28 cellular contexts compared by ENCODE assay signal in genomic region chr3:155228636-155229035, GRCh38.
"Had no signal": no experiment of that assay in that cellular context is flagged by ENCODE, and none has a peak within 500 bp of the region (broad histone marks: within the 10 kb centered on the region; RNA-seq: fewer than 3 reads in every experiment).

No MANE protein-coding gene starts in this region.

- FAIRE-seq: colon had no signal

- H3K4me1 ChIP-seq: ascending aorta, breast epithelium had no signal

- H3K36me3 ChIP-seq: ascending aorta, breast epithelium, SJCRH30 had no signal

- H3K4me3 ChIP-seq: ascending aorta, breast epithelium, SJCRH30, SK-N-MC had no signal

- DNase-seq: activated CD4-positive, alpha-beta T cell treated with anti-CD3 and anti-CD28 coated beads for 36 hours; activated CD4-positive, alpha-beta T cell treated with anti-CD3 and anti-CD28 coated beads, Interleukin-2, amount 10 ng/mL, durations not matched to agents 7 days and 5 days; activated CD4-positive, alpha-beta T cell treated with anti-CD3 and anti-CD28 coated beads, Interleukin-2, amount 50 U/mL, for 48 hours; activated CD8-positive, alpha-beta T cell treated with anti-CD3 and anti-CD28 coated beads, Interleukin-2, amount 10 ng/mL, durations not matched to agents 7 days and 5 days; activated gamma-delta T cell; activated naive CD4-positive, alpha-beta T cell treated with Interleukin-2 at 50 U/mL for 16 hours; activated naive CD8-positive, alpha-beta T cell treated with anti-CD3 and anti-CD28 coated beads, Interleukin-2, amount 10 ng/mL, durations not matched to agents 7 days and 5 days; activated T-cell treated with anti-CD3 and anti-CD28 coated beads, Interleukin-2, amount 50 U/mL, for 24 hours; amygdala; MM.1S; MV-4-11; NCI-H1092; NCI-H1436 treated with DMSO at 0.1 percent for 48 hours; NCI-H1694 treated with DMSO at 0.1 percent for 48 hours; NCI-H2029; NCI-H345; NCI-H526 treated with DMSO at 0.1 percent for 48 hours; NCI-H774; SHP77; SJCRH30; T1000 had no signal

- H3K9me3 ChIP-seq: ascending aorta, breast epithelium, SJCRH30 had no signal

- H3K27ac ChIP-seq: ascending aorta, breast epithelium, SJCRH30, SK-N-MC had no signal

- H3K4me1 Mint-ChIP-seq: activated CD4-positive, alpha-beta T cell treated with anti-CD3 and anti-CD28 coated beads for 36 hours; activated CD4-positive, alpha-beta T cell treated with anti-CD3 and anti-CD28 coated beads, Interleukin-2, amount 10 ng/mL, durations not matched to agents 7 days and 5 days; activated naive CD4-positive, alpha-beta T cell treated with anti-CD3 and anti-CD28 coated beads, Interleukin-2, amount 50 U/mL, for 24 hours; activated naive CD8-positive, alpha-beta T cell treated with anti-CD3 and anti-CD28 coated beads, Interleukin-2, amount 10 ng/mL, durations not matched to agents 7 days and 5 days had no signal

- H3K27me3 ChIP-seq: ascending aorta, breast epithelium, SJCRH30 had no signal

- H3K27ac Mint-ChIP-seq: activated CD4-positive, alpha-beta T cell treated with anti-CD3 and anti-CD28 coated beads for 36 hours; activated CD4-positive, alpha-beta T cell treated with anti-CD3 and anti-CD28 coated beads, Interleukin-2, amount 10 ng/mL, durations not matched to agents 7 days and 5 days; activated CD8-positive, alpha-beta T cell treated with anti-CD3 and anti-CD28 coated beads, Interleukin-2, amount 10 ng/mL, durations not matched to agents 7 days and 5 days; activated naive CD4-positive, alpha-beta T cell treated with anti-CD3 and anti-CD28 coated beads, Interleukin-2, amount 50 U/mL, for 24 hours; activated naive CD8-positive, alpha-beta T cell treated with anti-CD3 and anti-CD28 coated beads, Interleukin-2, amount 10 ng/mL, durations not matched to agents 7 days and 5 days; activated T-cell treated with anti-CD3 and anti-CD28 coated beads, Interleukin-2, amount 50 U/mL, for 24 hours; activated T-helper 2 cell treated with anti-CD3 and anti-CD28 coated beads, Interferon-gamma antibody, Interleukin-2, Interleukin-4, amounts not matched to agents 10 μg/mL and 5 μg/mL and 100 μg/mL, durations not matched to agents 14 hours and 24 hours and 36 hours had no signal

- ATAC-seq: activated CD4-positive, alpha-beta T cell treated with anti-CD3 and anti-CD28 coated beads for 36 hours; activated CD8-positive, alpha-beta T cell treated with anti-CD3 and anti-CD28 coated beads, Interleukin-2, amount 10 ng/mL, durations not matched to agents 7 days and 5 days; Panc1 had no signal

- H3K27me3 Mint-ChIP-seq: activated CD4-positive, alpha-beta T cell treated with anti-CD3 and anti-CD28 coated beads for 36 hours; activated CD4-positive, alpha-beta T cell treated with anti-CD3 and anti-CD28 coated beads, Interleukin-2, amount 10 ng/mL, durations not matched to agents 7 days and 5 days; activated T-cell treated with anti-CD3 and anti-CD28 coated beads, Interleukin-2, amount 50 U/mL, for 24 hours had no signal

- H3K4me3 Mint-ChIP-seq: activated CD4-positive, alpha-beta T cell treated with anti-CD3 and anti-CD28 coated beads for 36 hours; activated CD4-positive, alpha-beta T cell treated with anti-CD3 and anti-CD28 coated beads, Interleukin-2, amount 10 ng/mL, durations not matched to agents 7 days and 5 days; activated CD8-positive, alpha-beta T cell treated with anti-CD3 and anti-CD28 coated beads, Interleukin-2, amount 10 ng/mL, durations not matched to agents 7 days and 5 days; activated naive CD4-positive, alpha-beta T cell treated with anti-CD3 and anti-CD28 coated beads, Interleukin-2, amount 50 U/mL, for 24 hours; activated naive CD8-positive, alpha-beta T cell treated with anti-CD3 and anti-CD28 coated beads, Interleukin-2, amount 10 ng/mL, durations not matched to agents 7 days and 5 days; activated T-cell treated with anti-CD3 and anti-CD28 coated beads, Interleukin-2, amount 50 U/mL, for 24 hours had no signal

- H3K36me3 Mint-ChIP-seq: activated naive CD4-positive, alpha-beta T cell treated with anti-CD3 and anti-CD28 coated beads, Interleukin-2, amount 50 U/mL, for 24 hours; activated naive CD8-positive, alpha-beta T cell treated with anti-CD3 and anti-CD28 coated beads, Interleukin-2, amount 10 ng/mL, durations not matched to agents 7 days and 5 days had no signal

- H3K9me3 Mint-ChIP-seq: activated CD4-positive, alpha-beta T cell treated with anti-CD3 and anti-CD28 coated beads, Interleukin-2, amount 10 ng/mL, durations not matched to agents 7 days and 5 days; activated naive CD4-positive, alpha-beta T cell treated with anti-CD3 and anti-CD28 coated beads, Interleukin-2, amount 50 U/mL, for 24 hours; activated naive CD8-positive, alpha-beta T cell treated with anti-CD3 and anti-CD28 coated beads, Interleukin-2, amount 10 ng/mL, durations not matched to agents 7 days and 5 days; activated T-cell treated with anti-CD3 and anti-CD28 coated beads, Interleukin-2, amount 50 U/mL, for 24 hours; activated T-helper 2 cell treated with anti-CD3 and anti-CD28 coated beads, Interferon-gamma antibody, Interleukin-2, Interleukin-4, amounts not matched to agents 10 μg/mL and 5 μg/mL and 100 μg/mL, durations not matched to agents 14 hours and 24 hours and 36 hours had no signal
